Comparison of ENCODE assay signal across 16 cellular contexts in genomic region chr2:57434952-57435351, GRCh38.
"Had no signal": no experiment of that assay in that cellular context is flagged by ENCODE, and none has a peak within 500 bp of the region (broad histone marks: within the 10 kb centered on the region; RNA-seq: fewer than 3 reads in every experiment).

No MANE protein-coding gene starts in this region.

- H3K36me3 ChIP-seq: cardiac muscle cell, left ventricle myocardium inferior, neutrophil, thyroid gland, uterus had no signal

- H3K4me1 ChIP-seq: left ventricle myocardium inferior, parathyroid adenoma, thyroid gland, uterus had no signal

- H3K9me3 ChIP-seq: left ventricle myocardium inferior, neutrophil, thyroid gland, uterus had no signal

- H3K9ac ChIP-seq: parathyroid adenoma had no signal

- H3K79me2 ChIP-seq: parathyroid adenoma had no signal

- ATAC-seq: activated CD8-positive, alpha-beta memory T cell treated with anti-CD3 and anti-CD28 coated beads, Interleukin-2, amount 10 ng/mL, durations not matched to agents 7 days and 5 days; esophagus mucosa; natural killer cell; stimulated activated naive B cell treated with anti-CD40 and anti-IgM and Interleukin-4, amounts not matched to agents 10 μg/mL and 1 μg/mL and 100 μg/mL, for 72 hours had no signal

- H3K27ac ChIP-seq: cardiac muscle cell, left ventricle myocardium inferior, neutrophil, parathyroid adenoma, thyroid gland, uterus, VCaP had no signal

- H3K4me3 ChIP-seq: cardiac muscle cell, left ventricle myocardium inferior, thyroid gland, uterus had no signal

- H2AFZ ChIP-seq: parathyroid adenoma had no signal

- DNase-seq: activated CD4-positive, alpha-beta memory T cell treated with anti-CD3 and anti-CD28 coated beads for 36 hours; activated CD8-positive, alpha-beta memory T cell treated with anti-CD3 and anti-CD28 coated beads, Interleukin-2, amount 10 ng/mL, durations not matched to agents 7 days and 5 days; activated naive CD4-positive, alpha-beta T cell treated with anti-CD3 and anti-CD28 coated beads, Interleukin-2, amount 50 U/mL, for 16 hours; activated T-cell treated with anti-CD3 and anti-CD28 coated beads, Interleukin-2, amount 50 U/mL, for 1 hour; hypothalamus; left ventricle myocardium inferior; natural killer cell; stimulated activated CD4-positive, alpha-beta T cell treated with anti-CD3 and anti-CD28 coated beads, Interleukin-2, amount 100 ng/mL, for 48 hours; stimulated activated naive B cell treated with anti-CD40 and anti-IgM and Interleukin-4, amounts not matched to agents 10 μg/mL and 1 μg/mL and 100 μg/mL, for 72 hours; thyroid gland; uterus had no signal

- H3K27me3 ChIP-seq: cardiac muscle cell, neutrophil, thyroid gland, uterus had no signal
